In genomic region chr2:65349863-65350262, GRCh38 we compare ENCODE assay signal across 9 cellular contexts.
DNase-seq lines count a peak whose midpoint lies in the region; ATAC-seq, FAIRE-seq and TF ChIP-seq lines count a peak whose summit lies in the region.
"Had no signal": no experiment of that assay in that cellular context is flagged by ENCODE, and none has a peak within 500 bp of the region (broad histone marks: within the 10 kb centered on the region; RNA-seq: fewer than 3 reads in every experiment).

No MANE protein-coding gene starts in this region.

- FAIRE-seq in urothelium cell line (lab: Jason Lieb, UNC) = no peak

- POLR2A ChIA-PET in activated CD4-positive, alpha-beta T cell treated with anti-CD3 and anti-CD28 coated beads for 36 hours (lab: Charles Lee) = no interaction called here

- no peak overlapping the region for H3K4me3 Mint-ChIP-seq in activated CD4-positive, alpha-beta T cell treated with anti-CD3 and anti-CD28 coated beads for 36 hours

- H3K36me3 ChIP-seq in heart left ventricle = no peaks in the 10 kb centered on the region

- no peaks in the 10 kb centered on the region for H3K9me3 ChIP-seq in heart left ventricle

- no peak overlapping the region for H3K4me3 ChIP-seq in heart left ventricle

- 12 to 23% (median 17%) methylated on average over 4 of the region's 4 CpGs for WGBS in heart left ventricle, 4 donors

- CTCF ChIA-PET in activated CD4-positive, alpha-beta T cell treated with anti-CD3 and anti-CD28 coated beads for 36 hours (lab: Charles Lee) = interaction anchor here (1.0 to 1.8 kb wide), 5 partner anchors 24 to 163 kb away, joined by 3 to 5 read pairs (median 4); no protein-coding TSS in a partner anchor

- no peaks in the 10 kb centered on the region for H3K36me3 Mint-ChIP-seq in activated CD4-positive, alpha-beta T cell treated with anti-CD3 and anti-CD28 coated beads for 36 hours (ENCODE audit: low read depth)

- TF ChIP-seq CTCF in heart left ventricle (IDR thresholded peaks at IDR 0.05) = no peak

- no peak overlapping the region for H3K27ac Mint-ChIP-seq in activated CD4-positive, alpha-beta T cell treated with anti-CD3 and anti-CD28 coated beads for 36 hours

- H3K4me1 Mint-ChIP-seq in activated CD4-positive, alpha-beta T cell treated with anti-CD3 and anti-CD28 coated beads for 36 hours = peaks cover 7% of the 10 kb centered on the region

- H3K4me1 ChIP-seq in heart left ventricle = peaks cover 3 to 57% (median 40%) of the 10 kb centered on the region in 12 donors

- no peaks in the 10 kb centered on the region for H3K27me3 ChIP-seq in heart left ventricle

- TF ChIP-seq POLR2A in heart left ventricle (IDR thresholded peaks at IDR 0.05) = no peak

- intact Hi-C loops in heart left ventricle (cut with DNase I) = loop anchor here in 1 of 10 donors (5.0 kb wide), 1 partner anchor 38 kb away; no protein-coding TSS in a partner anchor
- intact Hi-C loops in activated CD4-positive, alpha-beta T cell treated with anti-CD3 and anti-CD28 coated beads for 36 hours (cut with DNase I, micrococcal nuclease) = loop anchor here in 1 of 2 experiments (10.0 kb wide), 1 partner anchor 205 kb away; no protein-coding TSS in a partner anchor

- no peaks in the 10 kb centered on the region for H3K9me3 Mint-ChIP-seq in activated CD4-positive, alpha-beta T cell treated with anti-CD3 and anti-CD28 coated beads for 36 hours (ENCODE audit: low read depth)

- peak overlapping the region in 7 of 12 donors; percentile 2 to 54 (median 47) for H3K27ac ChIP-seq in heart left ventricle

- DNase-seq in NCI-H2107 treated with DMSO at 0.1 percent for 48 hours (lab: John Stamatoyannopoulos, UW; ENCODE audit: unreplicated experiment) (peak; percentile 69), NCI-H2107 (lab: John Stamatoyannopoulos, UW) (no peak), SK-N-DZ (ENCODE audit: low spot score) (peak; percentile 78), heart left ventricle (peak; percentile 55 to 82 (median 74)), urothelium cell line (ENCODE audit: low spot score) (peak; percentile 45), activated T-cell treated with anti-CD3 and anti-CD28 coated beads for 4 hours (no peak)
- DNase-seq in activated CD4-positive, alpha-beta T cell treated with anti-CD3 and anti-CD28 coated beads for 36 hours = no peak
- DNase-seq: activated naive CD4-positive, alpha-beta T cell had no signal

- H3K27me3 Mint-ChIP-seq in activated CD4-positive, alpha-beta T cell treated with anti-CD3 and anti-CD28 coated beads for 36 hours = peaks cover 2% of the 10 kb centered on the region

- peak in 2 of 4 donors; percentile 28 to 60 for ATAC-seq in heart left ventricle
- ATAC-seq in HG03378 (IDR thresholded peaks at IDR 0.05; ENCODE audit: unreplicated experiment) = no peak
- no peak for ATAC-seq in activated CD4-positive, alpha-beta T cell treated with anti-CD3 and anti-CD28 coated beads for 36 hours

Comparison
In these comparisons a context has a peak if more than half of its experiments do, and no peak if none do; other contexts are left out.
1. DNase-seq: peak in NCI-H2107 treated with DMSO at 0.1 percent for 48 hours (single experiment), SK-N-DZ (single experiment), heart left ventricle (5 of 5) and urothelium cell line (single experiment); none in NCI-H2107 (single experiment), activated T-cell treated with anti-CD3 and anti-CD28 coated beads for 4 hours (single experiment) and activated CD4-positive, alpha-beta T cell treated with anti-CD3 and anti-CD28 coated beads for 36 hours (single experiment).